Comparison of ENCODE assay signal across 1 cellular context in genomic region chr22:19730662-19731360, GRCh38.
TF ChIP-seq lines count a peak whose summit lies in the region.

No MANE protein-coding gene starts in this region.

TF ChIP-seq in HepG2, 621 proteins besides CTCF, POLR2A, EP300 and RAD21 (continued from another document and continues in another):
- TF ChIP-seq HINFP (CRISPR knock-in tag; IDR thresholded peaks at IDR 0.05; ENCODE audit: low read depth) = 0 out of 2 replicates have a peak, but pooled peaks have one; percentile 76
- TF ChIP-seq NCOA2 (CRISPR knock-in tag; IDR thresholded peaks at IDR 0.05) = peak; percentile 63; the same call in 1 of the 2 replicates
- peak; percentile 100 for TF ChIP-seq MEIS1 (CRISPR knock-in tag; IDR thresholded peaks at IDR 0.05; ENCODE audit: borderline replicate concordance)
- TF ChIP-seq HNRNPLL (IDR thresholded peaks at IDR 0.05; ENCODE audit: low read depth, low read length, poor library complexity, severe bottlenecking) = peak; percentile 63
- no peak for TF ChIP-seq CEBPB (IDR thresholded peaks at IDR 0.05; ENCODE audit: borderline replicate concordance, low read depth, low read length)
- TF ChIP-seq GFI1 (CRISPR knock-in tag; IDR thresholded peaks at IDR 0.05; ENCODE audit: borderline replicate concordance) = peak; percentile 66; the same call in 1 of the 2 replicates
- TF ChIP-seq SMARCC2 (IDR thresholded peaks at IDR 0.05) = no peak
- TF ChIP-seq SATB2 (CRISPR knock-in tag; IDR thresholded peaks at IDR 0.05) = no peak
- TF ChIP-seq PBX3 (CRISPR knock-in tag; IDR thresholded peaks at IDR 0.05; ENCODE audit: borderline replicate concordance) = no peak
- TF ChIP-seq MED1 (CRISPR knock-in tag; IDR thresholded peaks at IDR 0.05) = 0 out of 2 replicates have a peak, but pooled peaks have one; percentile 16
- TF ChIP-seq TEF (CRISPR knock-in tag; IDR thresholded peaks at IDR 0.05) = no peak
- TF ChIP-seq ZNF784 (CRISPR knock-in tag; IDR thresholded peaks at IDR 0.05; ENCODE audit: borderline replicate concordance) = peak; percentile 84; the same call in 1 of the 2 replicates
- peak; percentile 57; the same call in 1 of the 2 replicates for TF ChIP-seq NR2F2 (IDR thresholded peaks at IDR 0.05; ENCODE audit: borderline replicate concordance, low read depth)
- TF ChIP-seq HNF4A (CRISPR knock-in tag; IDR thresholded peaks at IDR 0.05) = peak; percentile 57
- no peak for TF ChIP-seq ZBTB2 (CRISPR knock-in tag; IDR thresholded peaks at IDR 0.05; ENCODE audit: low read depth)
- TF ChIP-seq ZNF737 (CRISPR knock-in tag; IDR thresholded peaks at IDR 0.05; ENCODE audit: borderline replicate concordance) = no peak
- TF ChIP-seq ZBED4 (CRISPR knock-in tag; IDR thresholded peaks at IDR 0.05; ENCODE audit: borderline replicate concordance) = peak; percentile 75
- TF ChIP-seq ZBTB49 (CRISPR knock-in tag; IDR thresholded peaks at IDR 0.05; ENCODE audit: borderline replicate concordance) = no peak
- no peak for TF ChIP-seq ATM (IDR thresholded peaks at IDR 0.05; ENCODE audit: borderline replicate concordance)
- TF ChIP-seq CBX5 (CRISPR knock-in tag; IDR thresholded peaks at IDR 0.05; ENCODE audit: borderline replicate concordance) = peak; percentile 10; the same call in 1 of the 2 replicates
- TF ChIP-seq TIGD3 (CRISPR knock-in tag; IDR thresholded peaks at IDR 0.05; ENCODE audit: borderline replicate concordance) = no peak
- no peak for TF ChIP-seq ZBTB40 (IDR thresholded peaks at IDR 0.05)
- TF ChIP-seq ZBTB40 (CRISPR knock-in tag; IDR thresholded peaks at IDR 0.05) = peak; percentile 37; the same call in 1 of the 2 replicates
- TF ChIP-seq NCOA1 (CRISPR knock-in tag; IDR thresholded peaks at IDR 0.05) = peak; percentile 86; the same call in 1 of the 2 replicates
- TF ChIP-seq AKAP8 (CRISPR knock-in tag; IDR thresholded peaks at IDR 0.05) = no peak
- TF ChIP-seq ETV5 (CRISPR knock-in tag; IDR thresholded peaks at IDR 0.05; ENCODE audit: borderline replicate concordance) = peak; percentile 90; the same call in 1 of the 2 replicates
